In the genomic region with DNA sequence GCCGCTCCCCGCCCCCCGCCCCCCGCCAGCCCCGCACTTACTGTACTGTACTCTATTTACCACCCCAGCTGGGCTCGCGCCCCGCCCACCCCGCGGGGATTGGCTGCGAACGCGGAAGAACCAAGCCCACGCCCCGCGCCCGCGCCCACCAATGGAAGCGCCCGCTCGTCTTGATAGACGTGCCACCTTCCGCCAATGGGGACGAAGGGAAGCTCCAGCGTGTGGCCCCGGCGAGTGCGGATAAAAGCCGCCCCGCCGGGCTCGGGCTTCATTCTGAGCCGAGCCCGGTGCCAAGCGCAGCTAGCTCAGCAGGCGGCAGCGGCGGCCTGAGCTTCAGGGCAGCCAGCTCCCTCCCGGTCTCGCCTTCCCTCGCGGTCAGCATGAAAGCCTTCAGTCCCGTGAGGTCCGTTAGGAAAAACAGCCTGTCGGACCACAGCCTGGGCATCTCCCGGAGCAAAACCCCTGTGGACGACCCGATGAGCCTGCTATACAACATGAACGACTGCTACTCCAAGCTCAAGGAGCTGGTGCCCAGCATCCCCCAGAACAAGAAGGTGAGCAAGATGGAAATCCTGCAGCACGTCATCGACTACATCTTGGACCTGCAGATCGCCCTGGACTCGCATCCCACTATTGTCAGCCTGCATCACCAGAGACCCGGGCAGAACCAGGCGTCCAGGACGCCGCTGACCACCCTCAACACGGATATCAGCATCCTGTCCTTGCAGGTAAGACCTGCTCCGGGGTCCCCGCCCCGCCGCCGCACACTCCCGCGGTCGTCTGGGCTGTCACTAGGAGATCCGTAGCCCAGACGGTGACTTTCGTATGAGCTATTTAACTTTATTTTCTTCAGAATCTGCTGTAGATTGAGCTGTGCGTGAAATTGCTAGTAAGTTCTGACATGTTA, we compare ENCODE assay signal across 1 cellular context.
TF ChIP-seq lines count a peak whose summit lies in the region.

A gene with protein sequence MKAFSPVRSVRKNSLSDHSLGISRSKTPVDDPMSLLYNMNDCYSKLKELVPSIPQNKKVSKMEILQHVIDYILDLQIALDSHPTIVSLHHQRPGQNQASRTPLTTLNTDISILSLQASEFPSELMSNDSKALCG (plus strand): TSS at position 271 of the 907 bp plus-strand sequence. CDS start 110 bp downstream, at position 381.

TF ChIP-seq in K562, 482 proteins besides CTCF, POLR2A, EP300 and RAD21 (continued from another document and continues in another):
- peak; percentile 44 for TF ChIP-seq CCNT2 (IDR thresholded peaks at IDR 0.05; ENCODE audit: borderline replicate concordance, extremely low read depth, insufficient read length, low read depth, low read length)
- no peak for TF ChIP-seq CBX3 (IDR thresholded peaks at IDR 0.05; ENCODE audit: borderline replicate concordance in 1 of 2, low read length in 2 of 2)
- peak; percentile 57 for TF ChIP-seq CXXC5 (CRISPR knock-in tag; IDR thresholded peaks at IDR 0.05)
- TF ChIP-seq, protein P1, sequence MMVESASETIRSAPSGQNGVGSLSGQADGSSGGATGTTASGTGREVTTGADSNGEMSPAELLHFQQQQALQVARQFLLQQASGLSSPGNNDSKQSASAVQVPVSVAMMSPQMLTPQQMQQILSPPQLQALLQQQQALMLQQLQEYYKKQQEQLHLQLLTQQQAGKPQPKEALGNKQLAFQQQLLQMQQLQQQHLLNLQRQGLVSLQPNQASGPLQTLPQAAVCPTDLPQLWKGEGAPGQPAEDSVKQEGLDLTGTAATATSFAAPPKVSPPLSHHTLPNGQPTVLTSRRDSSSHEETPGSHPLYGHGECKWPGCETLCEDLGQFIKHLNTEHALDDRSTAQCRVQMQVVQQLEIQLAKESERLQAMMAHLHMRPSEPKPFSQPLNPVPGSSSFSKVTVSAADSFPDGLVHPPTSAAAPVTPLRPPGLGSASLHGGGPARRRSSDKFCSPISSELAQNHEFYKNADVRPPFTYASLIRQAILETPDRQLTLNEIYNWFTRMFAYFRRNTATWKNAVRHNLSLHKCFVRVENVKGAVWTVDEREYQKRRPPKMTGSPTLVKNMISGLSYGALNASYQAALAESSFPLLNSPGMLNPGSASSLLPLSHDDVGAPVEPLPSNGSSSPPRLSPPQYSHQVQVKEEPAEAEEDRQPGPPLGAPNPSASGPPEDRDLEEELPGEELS (CRISPR knock-in tag; IDR thresholded peaks at IDR 0.05; ENCODE audit: borderline replicate concordance): peak; percentile 86; the same call in 1 of the 2 replicates
- 0 out of 2 replicates have a peak, but pooled peaks have one; percentile 53 for TF ChIP-seq ZNF583 (CRISPR knock-in tag; IDR thresholded peaks at IDR 0.05)
- TF ChIP-seq POLR2H (tag; IDR thresholded peaks at IDR 0.05; ENCODE audit: low read depth): peak; percentile 97
- peak; percentile 55; the same call in 1 of the 2 replicates for TF ChIP-seq ZFX (CRISPR knock-in tag; IDR thresholded peaks at IDR 0.05)
- no peak for TF ChIP-seq HDAC6 (IDR thresholded peaks at IDR 0.05; ENCODE audit: low read depth, low read length)
- TF ChIP-seq, protein P2, sequence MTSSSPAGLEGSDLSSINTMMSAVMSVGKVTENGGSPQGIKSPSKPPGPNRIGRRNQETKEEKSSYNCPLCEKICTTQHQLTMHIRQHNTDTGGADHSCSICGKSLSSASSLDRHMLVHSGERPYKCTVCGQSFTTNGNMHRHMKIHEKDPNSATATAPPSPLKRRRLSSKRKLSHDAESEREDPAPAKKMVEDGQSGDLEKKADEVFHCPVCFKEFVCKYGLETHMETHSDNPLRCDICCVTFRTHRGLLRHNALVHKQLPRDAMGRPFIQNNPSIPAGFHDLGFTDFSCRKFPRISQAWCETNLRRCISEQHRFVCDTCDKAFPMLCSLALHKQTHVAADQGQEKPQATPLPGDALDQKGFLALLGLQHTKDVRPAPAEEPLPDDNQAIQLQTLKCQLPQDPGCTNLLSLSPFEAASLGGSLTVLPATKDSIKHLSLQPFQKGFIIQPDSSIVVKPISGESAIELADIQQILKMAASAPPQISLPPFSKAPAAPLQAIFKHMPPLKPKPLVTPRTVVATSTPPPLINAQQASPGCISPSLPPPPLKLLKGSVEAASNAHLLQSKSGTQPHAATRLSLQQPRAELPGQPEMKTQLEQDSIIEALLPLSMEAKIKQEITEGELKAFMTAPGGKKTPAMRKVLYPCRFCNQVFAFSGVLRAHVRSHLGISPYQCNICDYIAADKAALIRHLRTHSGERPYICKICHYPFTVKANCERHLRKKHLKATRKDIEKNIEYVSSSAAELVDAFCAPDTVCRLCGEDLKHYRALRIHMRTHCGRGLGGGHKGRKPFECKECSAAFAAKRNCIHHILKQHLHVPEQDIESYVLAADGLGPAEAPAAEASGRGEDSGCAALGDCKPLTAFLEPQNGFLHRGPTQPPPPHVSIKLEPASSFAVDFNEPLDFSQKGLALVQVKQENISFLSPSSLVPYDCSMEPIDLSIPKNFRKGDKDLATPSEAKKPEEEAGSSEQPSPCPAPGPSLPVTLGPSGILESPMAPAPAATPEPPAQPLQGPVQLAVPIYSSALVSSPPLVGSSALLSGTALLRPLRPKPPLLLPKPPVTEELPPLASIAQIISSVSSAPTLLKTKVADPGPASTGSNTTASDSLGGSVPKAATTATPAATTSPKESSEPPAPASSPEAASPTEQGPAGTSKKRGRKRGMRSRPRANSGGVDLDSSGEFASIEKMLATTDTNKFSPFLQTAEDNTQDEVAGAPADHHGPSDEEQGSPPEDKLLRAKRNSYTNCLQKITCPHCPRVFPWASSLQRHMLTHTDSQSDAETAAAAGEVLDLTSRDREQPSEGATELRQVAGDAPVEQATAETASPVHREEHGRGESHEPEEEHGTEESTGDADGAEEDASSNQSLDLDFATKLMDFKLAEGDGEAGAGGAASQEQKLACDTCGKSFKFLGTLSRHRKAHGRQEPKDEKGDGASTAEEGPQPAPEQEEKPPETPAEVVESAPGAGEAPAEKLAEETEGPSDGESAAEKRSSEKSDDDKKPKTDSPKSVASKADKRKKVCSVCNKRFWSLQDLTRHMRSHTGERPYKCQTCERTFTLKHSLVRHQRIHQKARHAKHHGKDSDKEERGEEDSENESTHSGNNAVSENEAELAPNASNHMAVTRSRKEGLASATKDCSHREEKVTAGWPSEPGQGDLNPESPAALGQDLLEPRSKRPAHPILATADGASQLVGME (CRISPR knock-in tag; IDR thresholded peaks at IDR 0.05): peak; percentile 77; the same call in 1 of the 2 replicates
- no peak for TF ChIP-seq NCOA4 (IDR thresholded peaks at IDR 0.05; ENCODE audit: partially characterized antibody)
- TF ChIP-seq BDP1 (IDR thresholded peaks at IDR 0.05; ENCODE audit: insufficient read depth, insufficient read length): no peak
- TF ChIP-seq, protein P3, sequence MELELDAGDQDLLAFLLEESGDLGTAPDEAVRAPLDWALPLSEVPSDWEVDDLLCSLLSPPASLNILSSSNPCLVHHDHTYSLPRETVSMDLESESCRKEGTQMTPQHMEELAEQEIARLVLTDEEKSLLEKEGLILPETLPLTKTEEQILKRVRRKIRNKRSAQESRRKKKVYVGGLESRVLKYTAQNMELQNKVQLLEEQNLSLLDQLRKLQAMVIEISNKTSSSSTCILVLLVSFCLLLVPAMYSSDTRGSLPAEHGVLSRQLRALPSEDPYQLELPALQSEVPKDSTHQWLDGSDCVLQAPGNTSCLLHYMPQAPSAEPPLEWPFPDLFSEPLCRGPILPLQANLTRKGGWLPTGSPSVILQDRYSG (tag; conservative IDR thresholded peaks at IDR 0.05; ENCODE audit: low read depth): no peak
- TF ChIP-seq, protein P4, sequence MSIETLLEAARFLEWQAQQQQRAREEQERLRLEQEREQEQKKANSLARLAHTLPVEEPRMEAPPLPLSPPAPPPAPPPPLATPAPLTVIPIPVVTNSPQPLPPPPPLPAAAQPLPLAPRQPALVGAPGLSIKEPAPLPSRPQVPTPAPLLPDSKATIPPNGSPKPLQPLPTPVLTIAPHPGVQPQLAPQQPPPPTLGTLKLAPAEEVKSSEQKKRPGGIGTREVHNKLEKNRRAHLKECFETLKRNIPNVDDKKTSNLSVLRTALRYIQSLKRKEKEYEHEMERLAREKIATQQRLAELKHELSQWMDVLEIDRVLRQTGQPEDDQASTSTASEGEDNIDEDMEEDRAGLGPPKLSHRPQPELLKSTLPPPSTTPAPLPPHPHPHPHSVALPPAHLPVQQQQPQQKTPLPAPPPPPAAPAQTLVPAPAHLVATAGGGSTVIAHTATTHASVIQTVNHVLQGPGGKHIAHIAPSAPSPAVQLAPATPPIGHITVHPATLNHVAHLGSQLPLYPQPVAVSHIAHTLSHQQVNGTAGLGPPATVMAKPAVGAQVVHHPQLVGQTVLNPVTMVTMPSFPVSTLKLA (conservative IDR thresholded peaks at IDR 0.05): peak; percentile 63 to 83
- TF ChIP-seq, protein P5, sequence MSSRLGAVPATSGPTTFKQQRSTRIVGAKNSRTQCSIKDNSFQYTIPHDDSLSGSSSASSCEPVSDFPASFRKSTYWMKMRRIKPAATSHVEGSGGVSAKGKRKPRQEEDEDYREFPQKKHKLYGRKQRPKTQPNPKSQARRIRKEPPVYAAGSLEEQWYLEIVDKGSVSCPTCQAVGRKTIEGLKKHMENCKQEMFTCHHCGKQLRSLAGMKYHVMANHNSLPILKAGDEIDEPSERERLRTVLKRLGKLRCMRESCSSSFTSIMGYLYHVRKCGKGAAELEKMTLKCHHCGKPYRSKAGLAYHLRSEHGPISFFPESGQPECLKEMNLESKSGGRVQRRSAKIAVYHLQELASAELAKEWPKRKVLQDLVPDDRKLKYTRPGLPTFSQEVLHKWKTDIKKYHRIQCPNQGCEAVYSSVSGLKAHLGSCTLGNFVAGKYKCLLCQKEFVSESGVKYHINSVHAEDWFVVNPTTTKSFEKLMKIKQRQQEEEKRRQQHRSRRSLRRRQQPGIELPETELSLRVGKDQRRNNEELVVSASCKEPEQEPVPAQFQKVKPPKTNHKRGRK (tag; IDR thresholded peaks at IDR 0.05): no peak
- TF ChIP-seq BRD9 (IDR thresholded peaks at IDR 0.05; ENCODE audit: low read depth, partially characterized antibody): no peak
- TF ChIP-seq ZNF311 (CRISPR knock-in tag; IDR thresholded peaks at IDR 0.05): no peak
- peak in 1 of 2 experiments; percentile 42; a peak in 1 of 4 replicates for TF ChIP-seq RCOR1 (IDR thresholded peaks at IDR 0.05; ENCODE audit: borderline replicate concordance in 1 of 2, low read depth in 2 of 2, low read length in 2 of 2)
- no peak for TF ChIP-seq ZBED1 (IDR thresholded peaks at IDR 0.05)
- TF ChIP-seq, protein P6, sequence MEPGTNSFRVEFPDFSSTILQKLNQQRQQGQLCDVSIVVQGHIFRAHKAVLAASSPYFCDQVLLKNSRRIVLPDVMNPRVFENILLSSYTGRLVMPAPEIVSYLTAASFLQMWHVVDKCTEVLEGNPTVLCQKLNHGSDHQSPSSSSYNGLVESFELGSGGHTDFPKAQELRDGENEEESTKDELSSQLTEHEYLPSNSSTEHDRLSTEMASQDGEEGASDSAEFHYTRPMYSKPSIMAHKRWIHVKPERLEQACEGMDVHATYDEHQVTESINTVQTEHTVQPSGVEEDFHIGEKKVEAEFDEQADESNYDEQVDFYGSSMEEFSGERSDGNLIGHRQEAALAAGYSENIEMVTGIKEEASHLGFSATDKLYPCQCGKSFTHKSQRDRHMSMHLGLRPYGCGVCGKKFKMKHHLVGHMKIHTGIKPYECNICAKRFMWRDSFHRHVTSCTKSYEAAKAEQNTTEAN (CRISPR knock-in tag; IDR thresholded peaks at IDR 0.05): peak; percentile 33; the same call in 1 of the 2 replicates
- TF ChIP-seq HNRNPL (IDR thresholded peaks at IDR 0.05; ENCODE audit: low read depth, low read length): peak; percentile 80
- no peak for TF ChIP-seq ETV5 (CRISPR knock-in tag; IDR thresholded peaks at IDR 0.05; ENCODE audit: low read depth)
- TF ChIP-seq, protein P7, sequence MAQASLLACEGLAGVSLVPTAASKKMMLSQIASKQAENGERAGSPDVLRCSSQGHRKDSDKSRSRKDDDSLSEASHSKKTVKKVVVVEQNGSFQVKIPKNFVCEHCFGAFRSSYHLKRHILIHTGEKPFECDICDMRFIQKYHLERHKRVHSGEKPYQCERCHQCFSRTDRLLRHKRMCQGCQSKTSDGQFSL (CRISPR knock-in tag; IDR thresholded peaks at IDR 0.05): no peak
- TF ChIP-seq, protein P7 (tag; IDR thresholded peaks at IDR 0.05): no peak
- TF ChIP-seq PHF20 (IDR thresholded peaks at IDR 0.05; ENCODE audit: partially characterized antibody): peak; percentile 33
- peak; percentile 90 for TF ChIP-seq ERF (CRISPR knock-in tag; IDR thresholded peaks at IDR 0.05)
- TF ChIP-seq ZNF76 (CRISPR knock-in tag; IDR thresholded peaks at IDR 0.05; ENCODE audit: borderline replicate concordance): 0 out of 2 replicates have a peak, but pooled peaks have one; percentile 47
- TF ChIP-seq RBBP5 (IDR thresholded peaks at IDR 0.05; ENCODE audit: borderline replicate concordance, insufficient read depth, low read length, poor library complexity, severe bottlenecking): peak; percentile 73
- TF ChIP-seq ILF3 (IDR thresholded peaks at IDR 0.05; ENCODE audit: borderline replicate concordance): peak; percentile 53; the same call in 1 of the 2 replicates
- TF ChIP-seq, protein P8, sequence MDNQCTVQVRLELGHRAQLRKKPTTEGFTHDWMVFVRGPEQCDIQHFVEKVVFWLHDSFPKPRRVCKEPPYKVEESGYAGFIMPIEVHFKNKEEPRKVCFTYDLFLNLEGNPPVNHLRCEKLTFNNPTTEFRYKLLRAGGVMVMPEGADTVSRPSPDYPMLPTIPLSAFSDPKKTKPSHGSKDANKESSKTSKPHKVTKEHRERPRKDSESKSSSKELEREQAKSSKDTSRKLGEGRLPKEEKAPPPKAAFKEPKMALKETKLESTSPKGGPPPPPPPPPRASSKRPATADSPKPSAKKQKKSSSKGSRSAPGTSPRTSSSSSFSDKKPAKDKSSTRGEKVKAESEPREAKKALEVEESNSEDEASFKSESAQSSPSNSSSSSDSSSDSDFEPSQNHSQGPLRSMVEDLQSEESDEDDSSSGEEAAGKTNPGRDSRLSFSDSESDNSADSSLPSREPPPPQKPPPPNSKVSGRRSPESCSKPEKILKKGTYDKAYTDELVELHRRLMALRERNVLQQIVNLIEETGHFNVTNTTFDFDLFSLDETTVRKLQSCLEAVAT (IDR thresholded peaks at IDR 0.05): peak; percentile 7 to 87; a peak in 2 of 4 replicates
- TF ChIP-seq HNRNPH1 (optimal IDR thresholded peaks at IDR 0.05; ENCODE audit: low read depth, low read length): no peak
- peak; percentile 87 for TF ChIP-seq ASH1L (IDR thresholded peaks at IDR 0.05; ENCODE audit: borderline replicate concordance, low read depth, partially characterized antibody)
- TF ChIP-seq SAFB (IDR thresholded peaks at IDR 0.05; ENCODE audit: borderline replicate concordance, low read depth, low read length): no peak
- no peak for TF ChIP-seq HSF4 (CRISPR knock-in tag; IDR thresholded peaks at IDR 0.05; ENCODE audit: borderline replicate concordance)
- TF ChIP-seq CTBP1 (IDR thresholded peaks at IDR 0.05; ENCODE audit: borderline replicate concordance): peak; percentile 85
- TF ChIP-seq KDM4B (IDR thresholded peaks at IDR 0.05; ENCODE audit: borderline replicate concordance in 2 of 2, low read depth in 1 of 2): 0 out of 4 replicates have a peak, but pooled peaks of 1 of the 2 experiments have one; percentile 15
- 0 out of 2 replicates have a peak, but pooled peaks have one; percentile 42 for TF ChIP-seq GTF2E2 (tag; IDR thresholded peaks at IDR 0.05)
